Comparison of ENCODE assay signal across 12 cellular contexts in the genomic region with DNA sequence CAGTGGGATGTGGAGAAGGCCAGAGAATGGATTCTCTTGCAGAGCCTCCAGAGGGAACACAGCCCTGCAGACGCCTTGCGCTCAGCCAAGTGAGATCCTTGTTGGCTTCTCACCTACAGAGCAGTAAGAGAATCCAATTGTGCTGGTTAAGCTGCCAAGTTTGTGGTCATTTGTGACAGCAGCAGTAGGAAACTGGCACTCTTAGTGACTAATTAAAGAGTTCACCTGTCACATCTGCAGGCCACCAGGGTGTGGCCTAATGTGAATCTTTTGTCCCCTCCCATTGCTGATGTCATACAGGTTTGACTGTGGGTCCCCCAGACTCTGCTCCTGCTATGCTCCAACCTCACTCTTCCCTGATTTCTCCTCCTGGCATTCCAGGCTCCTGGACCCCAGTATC.
"Had no signal": no experiment of that assay in that cellular context is flagged by ENCODE, and none has a peak within 500 bp of the region (broad histone marks: within the 10 kb centered on the region; RNA-seq: fewer than 3 reads in every experiment).

No MANE protein-coding gene starts in this region.

- H3K4me3 ChIP-seq: testis, upper lobe of right lung had no signal

- H3K27ac ChIP-seq: foreskin keratinocyte, testis, upper lobe of right lung had no signal

- DNase-seq: activated CD4-positive, alpha-beta memory T cell treated with anti-CD3 and anti-CD28 coated beads, Interleukin-2, amount 10 ng/mL, durations not matched to agents 7 days and 5 days; activated CD4-positive, alpha-beta T cell treated with anti-CD3 and anti-CD28 coated beads for 1 hour; activated gamma-delta T cell; activated T-cell treated with anti-CD3 and anti-CD28 coated beads, Interleukin-2, amount 50 U/mL, for 48 hours; aorta; foreskin keratinocyte; stimulated activated CD4-positive, alpha-beta T cell treated with anti-CD3 and anti-CD28 coated beads, Interleukin-15, amount 100 ng/mL, for 24 hours; stimulated activated CD4-positive, alpha-beta T cell treated with anti-CD3 and anti-CD28 coated beads, Interleukin-4, amount 100 ng/mL, for 24 hours; stimulated activated naive CD8-positive, alpha-beta T cell treated with anti-CD3 and anti-CD28 coated beads, Interleukin-15, amount 100 ng/mL, for 72 hours; testis had no signal

- H3K4me3 Mint-ChIP-seq: activated CD4-positive, alpha-beta memory T cell treated with anti-CD3 and anti-CD28 coated beads, Interleukin-2, amount 10 ng/mL, durations not matched to agents 7 days and 5 days; natural killer cell treated with Interleukin-12 subunit alpha and Interleukin-12 subunit beta and Interleukin-15 and Interleukin-18, amount 100 ng/mL, for 72 hours; stimulated activated naive CD8-positive, alpha-beta T cell treated with anti-CD3 and anti-CD28 coated beads, Interleukin-15, amount 100 ng/mL, for 72 hours had no signal

- H3K9me3 Mint-ChIP-seq: activated CD4-positive, alpha-beta memory T cell treated with anti-CD3 and anti-CD28 coated beads, Interleukin-2, amount 10 ng/mL, durations not matched to agents 7 days and 5 days; natural killer cell treated with Interleukin-12 subunit alpha and Interleukin-12 subunit beta and Interleukin-15 and Interleukin-18, amount 100 ng/mL, for 72 hours; stimulated activated naive CD8-positive, alpha-beta T cell treated with anti-CD3 and anti-CD28 coated beads, Interleukin-15, amount 100 ng/mL, for 72 hours had no signal

- H3K27ac Mint-ChIP-seq: activated CD4-positive, alpha-beta memory T cell treated with anti-CD3 and anti-CD28 coated beads, Interleukin-2, amount 10 ng/mL, durations not matched to agents 7 days and 5 days; natural killer cell treated with Interleukin-12 subunit alpha and Interleukin-12 subunit beta and Interleukin-15 and Interleukin-18, amount 100 ng/mL, for 72 hours; stimulated activated naive CD8-positive, alpha-beta T cell treated with anti-CD3 and anti-CD28 coated beads, Interleukin-15, amount 100 ng/mL, for 72 hours had no signal

- H3K27me3 ChIP-seq: testis, upper lobe of right lung had no signal

- ATAC-seq: foreskin keratinocyte; stimulated activated naive CD8-positive, alpha-beta T cell treated with anti-CD3 and anti-CD28 coated beads, Interleukin-15, amount 100 ng/mL, for 72 hours; upper lobe of right lung had no signal

- H3K4me1 ChIP-seq: foreskin keratinocyte, testis, upper lobe of right lung had no signal

- H3K4me1 Mint-ChIP-seq: activated CD4-positive, alpha-beta memory T cell treated with anti-CD3 and anti-CD28 coated beads, Interleukin-2, amount 10 ng/mL, durations not matched to agents 7 days and 5 days; stimulated activated naive CD8-positive, alpha-beta T cell treated with anti-CD3 and anti-CD28 coated beads, Interleukin-15, amount 100 ng/mL, for 72 hours had no signal

- H3K36me3 ChIP-seq: upper lobe of right lung had no signal

- H3K9me3 ChIP-seq: testis, upper lobe of right lung had no signal

- H3K27me3 Mint-ChIP-seq: activated CD4-positive, alpha-beta memory T cell treated with anti-CD3 and anti-CD28 coated beads, Interleukin-2, amount 10 ng/mL, durations not matched to agents 7 days and 5 days; natural killer cell treated with Interleukin-12 subunit alpha and Interleukin-12 subunit beta and Interleukin-15 and Interleukin-18, amount 100 ng/mL, for 72 hours; stimulated activated naive CD8-positive, alpha-beta T cell treated with anti-CD3 and anti-CD28 coated beads, Interleukin-15, amount 100 ng/mL, for 72 hours had no signal

- H3K36me3 Mint-ChIP-seq: natural killer cell treated with Interleukin-12 subunit alpha and Interleukin-12 subunit beta and Interleukin-15 and Interleukin-18, amount 100 ng/mL, for 72 hours had no signal
